Comparison of ENCODE assay signal across 24 cellular contexts in genomic region chr11:75184051-75184450, GRCh38. TPM values are rescaled to one million over a fixed set of nuclear protein-coding genes. Genes with fewer than 3 reads are reported as not detected.
A peak's percentile ranks its signal among the peaks of the same experiment; 100 is the strongest.
DNase-seq lines count a peak whose midpoint lies in the region; ATAC-seq, FAIRE-seq and TF ChIP-seq lines count a peak whose summit lies in the region.
"Had no signal": no experiment of that assay in that cellular context is flagged by ENCODE, and none has a peak within 500 bp of the region (broad histone marks: within the 10 kb centered on the region; RNA-seq: fewer than 3 reads in every experiment).

No MANE protein-coding gene starts in this region.

- BruUV-seq in HepG2 (replicated peaks; lab: Mats Ljungman, UMichigan), result no TSS peak

- in situ Hi-C loops in HepG2 (cut with HindIII; ENCODE audit: extremely low pct_ligation_motif_present, low pct_unique_long_range_greater_than_20kb), result no loop called here

- no peak for TF ChIP-seq CTCF in HepG2 (CRISPR knock-in tag; IDR thresholded peaks at IDR 0.05)
- TF ChIP-seq CTCF in right lobe of liver (IDR thresholded peaks at IDR 0.05), result no peak
- TF ChIP-seq CTCF in chondrocyte (IDR thresholded peaks at IDR 0.05), result no peak

- no peak overlapping the region for H3K9ac ChIP-seq in HepG2 (ENCODE audit: insufficient read depth, low read depth, low read length)
- H3K9ac ChIP-seq: GM23248 had no signal

- H3K36me3 ChIP-seq in HepG2 (replicated peaks in 1 of 2; ENCODE audit: control insufficient read depth in 1 of 2, insufficient read depth in 2 of 2, low read length in 2 of 2) (peaks cover 4 to 9% of the 10 kb centered on the region in 2 experiments; a peak in 2 of 5 replicates), right lobe of liver (peaks cover 0 to 88% (median 17%) of the 10 kb centered on the region in 4 donors)
- H3K36me3 ChIP-seq: BE2C had no signal

- intact Hi-C loops in HepG2 (cut with micrococcal nuclease; ENCODE audit: unreplicated experiment), result no loop called here
- intact Hi-C loops in right lobe of liver (cut with DNase I), result no loop called here

- no peaks in the 10 kb centered on the region for H4K20me1 ChIP-seq in HepG2 (ENCODE audit: insufficient read depth, low read length)

- CTCF ChIA-PET in HepG2 (lab: Yijun Ruan, JAX; ENCODE audit: low intra/inter-chr PET ratio, low total read pairs), result no interaction called here

- TF ChIP-seq EP300 in HepG2 (IDR thresholded peaks at IDR 0.05; ENCODE audit: low read depth in 2 of 2, low read length in 2 of 2), result no peak
- no peak for TF ChIP-seq EP300 in HepG2 (CRISPR knock-in tag; IDR thresholded peaks at IDR 0.05; ENCODE audit: borderline replicate concordance)

- TF ChIP-seq POLR2A in HepG2 (IDR thresholded peaks at IDR 0.05; ENCODE audit: insufficient read depth in 1 of 2, low read depth in 2 of 2, low read length in 2 of 2) (no peak), right lobe of liver (IDR thresholded peaks at IDR 0.05) (no peak)

- H2AFZ ChIP-seq in HepG2 (ENCODE audit: low read length), result no peak overlapping the region
- H2AFZ ChIP-seq: GM23248 had no signal

- H3K4me2 ChIP-seq in HepG2 (ENCODE audit: low read depth, low read length), result no peak overlapping the region
- H3K4me2 ChIP-seq: A549 had no signal

- H3K27me3 ChIP-seq in HepG2 (ENCODE audit: control insufficient read depth in 1 of 2, insufficient read depth in 2 of 2, low read length in 2 of 2) (no peaks in the 10 kb centered on the region), right lobe of liver (no peaks in the 10 kb centered on the region), layer of hippocampus (ENCODE audit: control insufficient read depth, insufficient read depth, low read length) (no peaks in the 10 kb centered on the region)
- H3K27me3 ChIP-seq: BE2C had no signal

- 93% methylated on average over 4 of the region's 4 CpGs for WGBS in HepG2 (ENCODE audit: low lambda C conversion rate)
- WGBS in right lobe of liver (ENCODE audit: insufficient coverage, low coverage, low lambda C conversion rate, missing lambda C conversion rate), result 88% methylated on average over 4 of the region's 4 CpGs

- peak; percentile 39; the same call in 2 of the 3 replicates for ATAC-seq in HepG2
- ATAC-seq in right lobe of liver, result no peak
- ATAC-seq: GM12878, HCT116 had no signal

- H3K27ac ChIP-seq in HepG2 (ENCODE audit: extremely low read length, insufficient read depth, low read length) (peak overlapping the region; percentile 4), right lobe of liver (no peak overlapping the region), layer of hippocampus (ENCODE audit: low read depth, low read length) (peak overlapping the region; percentile 19)
- H3K27ac ChIP-seq: A549, GM23248 had no signal

- FAIRE-seq in HepG2 (lab: Jason Lieb, UNC), result no peak
- FAIRE-seq: A549, GM12878, GM19239 had no signal

- peaks cover 17% of the 10 kb centered on the region for H3K4me1 ChIP-seq in HepG2 (ENCODE audit: insufficient read depth, low read length)
- peaks cover 0 to 15% (median 6%) of the 10 kb centered on the region in 4 donors for H3K4me1 ChIP-seq in right lobe of liver
- H3K4me1 ChIP-seq: A549 had no signal

- H3K4me3 ChIP-seq in HepG2 (replicated peaks in 1 of 3; ENCODE audit: insufficient read depth in 1 of 3, low read depth in 2 of 3, low read length in 3 of 3) (no peak overlapping the region), right lobe of liver (no peak overlapping the region)
- H3K4me3 ChIP-seq: A549, GM12878, GM23248 had no signal

- no peak overlapping the region for H3K4me3 Mint-ChIP-seq in chondrocyte (ENCODE audit: unreplicated experiment)
- H3K4me3 Mint-ChIP-seq: CD4-positive, alpha-beta memory T cell; H9 had no signal

- H3K9me3 Mint-ChIP-seq in chondrocyte (ENCODE audit: low read depth), result no peaks in the 10 kb centered on the region
- H3K9me3 Mint-ChIP-seq: CD4-positive, alpha-beta memory T cell; H9 had no signal

- no peaks in the 10 kb centered on the region for H3K36me3 Mint-ChIP-seq in chondrocyte (ENCODE audit: low read depth)
- H3K36me3 Mint-ChIP-seq: CD4-positive, alpha-beta memory T cell had no signal

- H3K27me3 Mint-ChIP-seq in chondrocyte (ENCODE audit: low read depth), result peaks cover 10% of the 10 kb centered on the region

- H3K79me2 ChIP-seq in HepG2 (ENCODE audit: insufficient read depth, low read length), result no peaks in the 10 kb centered on the region

- DNase-seq in HepG2 (ENCODE audit: low spot score) (no peak), right lobe of liver (no peak), chondrocyte (ENCODE audit: low spot score) (peak; percentile 24), NOMO-1 treated with dmso at 0.1 percent for 144 hours (lab: John Stamatoyannopoulos, UW; ENCODE audit: unreplicated experiment) (no peak), EL (no peak), ureter (ENCODE audit: low spot score) (no peak)
- DNase-seq: 8988T; ACHN; AML-193; BE2C; C1 segment of cervical spinal cord; CD4-positive, alpha-beta memory T cell; COR-L47; DMS153; DND-41; GDM1; GM23248; H9 had no signal

- H3K9me3 ChIP-seq in HepG2 (ENCODE audit: low read length) (no peaks in the 10 kb centered on the region), right lobe of liver (no peaks in the 10 kb centered on the region)
- H3K9me3 ChIP-seq: A549, BE2C had no signal

- no peaks in the 10 kb centered on the region for H3K4me1 Mint-ChIP-seq in chondrocyte (ENCODE audit: low read depth)
- H3K4me1 Mint-ChIP-seq: CD4-positive, alpha-beta memory T cell had no signal

- POLR2A ChIA-PET in HepG2 (lab: Yijun Ruan, JAX), result interaction anchor here (1.0 kb wide), 1 partner anchor 38 kb away, joined by 6 read pairs; no protein-coding TSS in a partner anchor

- no peak overlapping the region for H3K27ac Mint-ChIP-seq in chondrocyte (ENCODE audit: unreplicated experiment)

- no peak for TF ChIP-seq RAD21 in HepG2 (CRISPR knock-in tag; IDR thresholded peaks at IDR 0.05)

RNA-seq across cellular contexts. Expression of gene SLCO2B1, which starts 33.1 kb away (rescaled TPM):
- total RNA-seq in HepG2 (2016; rRNA removed; fragmentation: Illumina TruSeq; extraction: Trizol) (7.6 and 15.3 TPM in 2 replicates), right lobe of liver (100 to 1,000 TPM; 145 to 316 (median 199) TPM), chondrocyte (6.0 to 19.5 TPM (median 19.2 TPM) in 3 replicates), ureter (48.4 TPM)
- total RNA-seq in HepG2 (2016; cell fraction: cytosol; rRNA removed; fragmentation: Illumina TruSeq; extraction: Trizol; ENCODE audit: low read depth), result 3.0 and 3.2 TPM in 2 replicates
- 6.7 and 16.4 TPM in 2 replicates for total RNA-seq in HepG2 (2016; cell fraction: insoluble cytoplasmic fraction; rRNA removed; fragmentation: Illumina TruSeq; extraction: Trizol)
- 6.2 TPM in 2 replicates for total RNA-seq in HepG2 (2016; cell fraction: membrane; rRNA removed; fragmentation: Illumina TruSeq; extraction: Trizol)
- total RNA-seq in HepG2 (2016; cell fraction: nucleus; rRNA removed; fragmentation: Illumina TruSeq; extraction: Trizol), result 24.2 and 24.5 TPM in 2 replicates
- 19.8 and 29.6 TPM in 2 replicates for polyA plus RNA-seq in HepG2 (2011; rRNA removed)
- polyA plus RNA-seq in HepG2 (2011; cell fraction: cytosol; rRNA removed), result 15.0 and 15.3 TPM in 2 replicates
- 80.8 and 94.5 TPM in 2 replicates for polyA plus RNA-seq in HepG2 (2011; cell fraction: nucleus; rRNA removed)
- 21.7 and 35.0 TPM in 2 replicates for polyA plus RNA-seq in HepG2 (2012)
- 0.64 and 1.2 TPM in 2 replicates for polyA plus RNA-seq in HepG2 (2016; cell fraction: cytosol; fragmentation: Illumina TruSeq; extraction: Trizol; ENCODE audit: low read depth)
- polyA plus RNA-seq in HepG2 (2016; cell fraction: insoluble cytoplasmic fraction; fragmentation: Illumina TruSeq; extraction: Trizol; ENCODE audit: low read depth), result 4.1 and 5.6 TPM in 2 replicates
- polyA plus RNA-seq in HepG2 (2016; cell fraction: membrane; fragmentation: Illumina TruSeq; extraction: Trizol; ENCODE audit: low read depth), result 2.4 and 2.9 TPM in 2 replicates
- polyA plus RNA-seq in HepG2 (2016; cell fraction: nucleus; fragmentation: Illumina TruSeq; extraction: Trizol; ENCODE audit: insufficient read depth, low read depth), result 31.9 and 32.0 TPM in 2 replicates
- polyA minus RNA-seq in HepG2 (2011; rRNA and poly(A)+ RNA removed; ENCODE audit: low replicate concordance), result 0.09 and 55.4 TPM in 2 replicates
- polyA minus RNA-seq in HepG2 (2011; cell fraction: cytosol; rRNA and poly(A)+ RNA removed), result 11.1 and 12.3 TPM in 2 replicates
- 33.2 and 42.0 TPM in 2 replicates for polyA minus RNA-seq in HepG2 (2011; cell fraction: nucleus; rRNA and poly(A)+ RNA removed)
- total RNA-seq: GM23248, H4, H9 had no signal
- polyA plus RNA-seq: CD4-positive, alpha-beta memory T cell; GM23248 had no signal

RNA-seq across cellular contexts. Expression of gene TPBGL, which starts 56.5 kb away (rescaled TPM):
- not detected in 2 replicates for total RNA-seq in HepG2 (2016; rRNA removed; fragmentation: Illumina TruSeq; extraction: Trizol)
- not detected in 2 replicates for total RNA-seq in HepG2 (2016; cell fraction: cytosol; rRNA removed; fragmentation: Illumina TruSeq; extraction: Trizol; ENCODE audit: low read depth)
- not detected in 2 replicates for total RNA-seq in HepG2 (2016; cell fraction: insoluble cytoplasmic fraction; rRNA removed; fragmentation: Illumina TruSeq; extraction: Trizol)
- total RNA-seq in HepG2 (2016; cell fraction: membrane; rRNA removed; fragmentation: Illumina TruSeq; extraction: Trizol), result not detected in 2 replicates
- not detected in 2 replicates for total RNA-seq in HepG2 (2016; cell fraction: nucleus; rRNA removed; fragmentation: Illumina TruSeq; extraction: Trizol)
- polyA plus RNA-seq in HepG2 (2011; rRNA removed), result not detected in 2 replicates
- not detected in 2 replicates for polyA plus RNA-seq in HepG2 (2011; cell fraction: cytosol; rRNA removed)
- polyA plus RNA-seq in HepG2 (2011; cell fraction: nucleus; rRNA removed), result 0.05 TPM in 1 of 2 replicates, not detected in the other
- not detected in 2 replicates for polyA plus RNA-seq in HepG2 (2012)
- not detected in 2 replicates for polyA plus RNA-seq in HepG2 (2016; cell fraction: cytosol; fragmentation: Illumina TruSeq; extraction: Trizol; ENCODE audit: low read depth)
- polyA plus RNA-seq in HepG2 (2016; cell fraction: insoluble cytoplasmic fraction; fragmentation: Illumina TruSeq; extraction: Trizol; ENCODE audit: low read depth), result not detected in 2 replicates
- polyA plus RNA-seq in HepG2 (2016; cell fraction: membrane; fragmentation: Illumina TruSeq; extraction: Trizol; ENCODE audit: low read depth), result 0.07 and 0.18 TPM in 2 replicates
- polyA plus RNA-seq in HepG2 (2016; cell fraction: nucleus; fragmentation: Illumina TruSeq; extraction: Trizol; ENCODE audit: insufficient read depth, low read depth), result not detected in 2 replicates
- polyA minus RNA-seq in HepG2 (2011; rRNA and poly(A)+ RNA removed; ENCODE audit: low replicate concordance), result not detected in 2 replicates
- not detected in 2 replicates for polyA minus RNA-seq in HepG2 (2011; cell fraction: cytosol; rRNA and poly(A)+ RNA removed)
- 0.12 TPM in 1 of 2 replicates, not detected in the other for polyA minus RNA-seq in HepG2 (2011; cell fraction: nucleus; rRNA and poly(A)+ RNA removed)
- total RNA-seq in right lobe of liver, result not detected
- total RNA-seq in chondrocyte, result 0.24 to 0.82 TPM (median 0.74 TPM) in 3 replicates
- total RNA-seq in ureter, result 0.26 TPM
- total RNA-seq: GM12878, GM23248, H4 had no signal
- polyA plus RNA-seq: GM12878, GM23248 had no signal

Comparison
In these comparisons a context has a peak if more than half of its experiments do, and no peak if none do; other contexts are left out.
1. H3K27ac ChIP-seq: peak in HepG2 (single experiment) and layer of hippocampus (single experiment); none in right lobe of liver (0 of 3).